11 cellular contexts compared by ENCODE assay signal in genomic region chr9:6226696-6227095, GRCh38. TPM values are rescaled to one million over a fixed set of nuclear protein-coding genes. Genes with fewer than 3 reads are reported as not detected.
DNase-seq lines count a peak whose midpoint lies in the region; ATAC-seq, FAIRE-seq and TF ChIP-seq lines count a peak whose summit lies in the region.
"Had no signal": no experiment of that assay in that cellular context is flagged by ENCODE, and none has a peak within 500 bp of the region (broad histone marks: within the 10 kb centered on the region; RNA-seq: fewer than 3 reads in every experiment).

No MANE protein-coding gene starts in this region.

- intact Hi-C loops in Right ventricle myocardium inferior (cut with DNase I): loop anchor here (10.0 kb wide), 1 partner anchor 48 kb away; no protein-coding TSS in a partner anchor

- TF ChIP-seq CTCF in right atrium auricular region (IDR thresholded peaks at IDR 0.05) (no peak), choroid plexus epithelial cell (conservative IDR thresholded peaks at IDR 0.05; ENCODE audit: low read depth, low read length) (no peak), keratinocyte (optimal IDR thresholded peaks at IDR 0.05 in 1 of 3, IDR thresholded peaks at IDR 0.05 in 1 of 3, conservative IDR thresholded peaks at IDR 0.05 in 1 of 3; ENCODE audit: extremely low read depth in 1 of 3, insufficient read depth in 2 of 3, low read length in 3 of 3) (no peak)

- H3K27me3 ChIP-seq in right atrium auricular region: no peaks in the 10 kb centered on the region
- peaks cover 3% of the 10 kb centered on the region for H3K27me3 ChIP-seq in keratinocyte (ENCODE audit: control insufficient read depth, extremely low read depth, insufficient read depth, low read length)

- DNase-seq in Right ventricle myocardium inferior (ENCODE audit: missing footprints) (no peak), right atrium auricular region (ENCODE audit: low spot score) (no peak), choroid plexus epithelial cell (ENCODE audit: low read depth) (peak; percentile 86), keratinocyte (ENCODE audit: low read depth, low spot score) (peak; percentile 11), immature natural killer cell (no peak)
- DNase-seq: activated CD8-positive, alpha-beta memory T cell treated with anti-CD3 and anti-CD28 coated beads, Interleukin-2, amount 50 U/mL, for 48 hours had no signal

- H3K4me3 Mint-ChIP-seq in immature natural killer cell: no peak overlapping the region
- H3K4me3 Mint-ChIP-seq: neural crest cell had no signal

- ATAC-seq in Right ventricle myocardium inferior (peak; percentile 27), HG03196 (IDR thresholded peaks at IDR 0.05; ENCODE audit: unreplicated experiment) (no peak), GM21529 (IDR thresholded peaks at IDR 0.05; ENCODE audit: unreplicated experiment) (no peak), GM18517 (IDR thresholded peaks at IDR 0.05; ENCODE audit: unreplicated experiment) (no peak)
- ATAC-seq: A549 had no signal

- H3K79me2 ChIP-seq in keratinocyte (ENCODE audit: control insufficient read depth, insufficient read depth, low read length): no peaks in the 10 kb centered on the region

- H4K20me1 ChIP-seq in keratinocyte (ENCODE audit: control insufficient read depth, extremely low read depth, insufficient read depth, low read length): no peaks in the 10 kb centered on the region

- no peak overlapping the region for H2AFZ ChIP-seq in keratinocyte (ENCODE audit: control insufficient read depth, low read length)

- no peaks in the 10 kb centered on the region for H3K4me1 Mint-ChIP-seq in immature natural killer cell
- H3K4me1 Mint-ChIP-seq: neural crest cell had no signal

- H3K36me3 ChIP-seq in right atrium auricular region (no peaks in the 10 kb centered on the region), keratinocyte (ENCODE audit: control insufficient read depth in 2 of 2, extremely low read depth in 1 of 2, insufficient read depth in 2 of 2, low read length in 2 of 2) (no peaks in the 10 kb centered on the region)

- dilution Hi-C loops in keratinocyte (cut with MboI; ENCODE audit: extremely low pct_ligation_motif_present, low sequenced_read_pairs): no loop called here

- H3K27ac Mint-ChIP-seq in immature natural killer cell: no peak overlapping the region

- H3K9me3 ChIP-seq in right atrium auricular region (no peaks in the 10 kb centered on the region), keratinocyte (ENCODE audit: control insufficient read depth, low read depth, low read length) (no peaks in the 10 kb centered on the region)
- H3K9me3 ChIP-seq: A549 had no signal

- peaks cover 0 to 2% (median 2%) of the 10 kb centered on the region in 3 donors for H3K27me3 Mint-ChIP-seq in immature natural killer cell (ENCODE audit: low read depth in 3 of 3)

- FAIRE-seq in keratinocyte (lab: Jason Lieb, UNC): peak; percentile 95

- H3K4me1 ChIP-seq in right atrium auricular region (peaks cover 0 to 41% of the 10 kb centered on the region in 2 donors), keratinocyte (ENCODE audit: control insufficient read depth, extremely low read depth, insufficient read depth, low read length) (peaks cover 34% of the 10 kb centered on the region)

- H3K36me3 Mint-ChIP-seq in immature natural killer cell: no peaks in the 10 kb centered on the region

- H3K9me1 ChIP-seq in keratinocyte (ENCODE audit: control insufficient read depth, extremely low read depth, insufficient read depth, low read length): no peaks in the 10 kb centered on the region

- H3K4me3 ChIP-seq in right atrium auricular region: no peak overlapping the region
- H3K4me3 ChIP-seq in choroid plexus epithelial cell (ENCODE audit: low read depth, low read length): no peak overlapping the region
- H3K4me3 ChIP-seq in keratinocyte (ENCODE audit: control insufficient read depth in 2 of 3, extremely low read depth in 1 of 3, insufficient read depth in 2 of 3, low read depth in 1 of 3, low read length in 3 of 3): no peak overlapping the region
- H3K4me3 ChIP-seq: A549 had no signal

- H3K27ac ChIP-seq in right atrium auricular region (peak overlapping the region in 1 of 2 donors; percentile 14), keratinocyte (ENCODE audit: control insufficient read depth, insufficient read depth, low read length) (no peak overlapping the region)
- H3K27ac ChIP-seq: A549 had no signal

- no peak overlapping the region for H3K9ac ChIP-seq in keratinocyte (ENCODE audit: control insufficient read depth, extremely low read depth, insufficient read depth, low read length)

- no peaks in the 10 kb centered on the region for H3K9me3 Mint-ChIP-seq in immature natural killer cell
- H3K9me3 Mint-ChIP-seq: neural crest cell had no signal

- peak overlapping the region; percentile 19 for H3K4me2 ChIP-seq in keratinocyte (ENCODE audit: control insufficient read depth, extremely low read depth, insufficient read depth, low read depth, low read length)
- H3K4me2 ChIP-seq: A549 had no signal

RNA-seq across cellular contexts. Expression of gene IL33, which starts 11.1 kb away (rescaled TPM):
- total RNA-seq in Right ventricle myocardium inferior (29.6 TPM), right atrium auricular region (10 to 100 TPM; 21.3 to 24.4 TPM)
- polyA plus RNA-seq in keratinocyte (1.6 to 33.2 TPM (median 7.8 TPM) in 3 replicates), immature natural killer cell (not detected)
- 2.1 TPM for polyA plus RNA-seq in keratinocyte (2011; ENCODE audit: low read depth)
- 9.0 and 11.3 TPM in 2 replicates for polyA plus RNA-seq in keratinocyte (2011; cell fraction: cytosol; rRNA removed)
- 10.5 and 12.4 TPM in 2 replicates for polyA plus RNA-seq in keratinocyte (2011; cell fraction: nucleus; rRNA removed)
- polyA plus RNA-seq in keratinocyte (2012; ENCODE audit: low replicate concordance): 0.93 and 1.3 TPM in 2 replicates
- 0.46 to 9.1 TPM (median 3.3 TPM) in 3 replicates for polyA minus RNA-seq in keratinocyte
- 3.1 TPM for polyA minus RNA-seq in keratinocyte (2011; cell fraction: cytosol; rRNA and poly(A)+ RNA removed)
- 2.4 and 6.1 TPM in 2 replicates for polyA minus RNA-seq in keratinocyte (2011; cell fraction: nucleus; rRNA and poly(A)+ RNA removed)
- total RNA-seq: neural crest cell had no signal

Comparison
In these comparisons a context has a peak if more than half of its experiments do, and no peak if none do; other contexts are left out.
1. DNase-seq: peak in choroid plexus epithelial cell (single experiment) and keratinocyte (single experiment); none in Right ventricle myocardium inferior (single experiment), right atrium auricular region (single experiment) and immature natural killer cell (0 of 3).